Comparison of ENCODE assay signal across 23 cellular contexts in genomic region chr1:236073307-236073897, GRCh38. TPM values are rescaled to one million over a fixed set of nuclear protein-coding genes. Genes with fewer than 3 reads are reported as not detected.
A peak's percentile ranks its signal among the peaks of the same experiment; 100 is the strongest.
DNase-seq lines count a peak whose midpoint lies in the region; ATAC-seq, FAIRE-seq and TF ChIP-seq lines count a peak whose summit lies in the region.
"Had no signal": no experiment of that assay in that cellular context is flagged by ENCODE, and none has a peak within 500 bp of the region (broad histone marks: within the 10 kb centered on the region; RNA-seq: fewer than 3 reads in every experiment).

No MANE protein-coding gene starts in this region.

- CTCF ChIA-PET in HepG2 (lab: Yijun Ruan, JAX; ENCODE audit: low intra/inter-chr PET ratio, low total read pairs) = no interaction called here

- no peaks in the 10 kb centered on the region for H3K9me3 Mint-ChIP-seq in central memory CD8-positive, alpha-beta T cell
- H3K9me3 Mint-ChIP-seq: CD4-positive, alpha-beta T cell had no signal

- TF ChIP-seq EP300 in HepG2 (IDR thresholded peaks at IDR 0.05; ENCODE audit: low read depth in 2 of 2, low read length in 2 of 2) (no peak), HepG2 (CRISPR knock-in tag; IDR thresholded peaks at IDR 0.05; ENCODE audit: borderline replicate concordance) (no peak)

- 0 out of 2 replicates have a peak overlapping the region, but pooled peaks have one; percentile 7 for H3K4me2 ChIP-seq in HepG2 (ENCODE audit: low read depth, low read length)
- H3K4me2 ChIP-seq: A549; BLaER1 treated with 17β-estradiol and CSF1 and Interleukin-3, amounts not matched to agents 10 nM and 100 nM had no signal

- intact Hi-C loops in HepG2 (cut with micrococcal nuclease; ENCODE audit: unreplicated experiment) (no loop called here), right lobe of liver (cut with DNase I) (no loop called here)

- no peak overlapping the region for H3K9ac ChIP-seq in HepG2 (ENCODE audit: insufficient read depth, low read depth, low read length)
- H3K9ac ChIP-seq: BLaER1 treated with 17β-estradiol and CSF1 and Interleukin-3, amounts not matched to agents 10 nM and 100 nM had no signal

- 2% methylated on average over 4 of the region's 4 CpGs for WGBS in HepG2 (ENCODE audit: low lambda C conversion rate)
- 86% methylated on average over 4 of the region's 4 CpGs for WGBS in right lobe of liver (ENCODE audit: insufficient coverage, low coverage, low lambda C conversion rate, missing lambda C conversion rate)

- FAIRE-seq in HepG2 (lab: Jason Lieb, UNC) = peak; percentile 54
- FAIRE-seq: A549, D721Med, G401.6, GM12891, GM19239 had no signal

- TF ChIP-seq RAD21 in HepG2 (CRISPR knock-in tag; IDR thresholded peaks at IDR 0.05) = no peak

- H3K36me3 ChIP-seq in HepG2 (replicated peaks in 1 of 2; ENCODE audit: control insufficient read depth in 1 of 2, insufficient read depth in 2 of 2, low read length in 2 of 2) (no peaks in the 10 kb centered on the region), right lobe of liver (no peaks in the 10 kb centered on the region)
- H3K36me3 ChIP-seq in effector memory CD4-positive, alpha-beta T cell (ENCODE audit: control insufficient read depth, insufficient read depth, low read length) = no peaks in the 10 kb centered on the region
- H3K36me3 ChIP-seq: BLaER1 treated with 17β-estradiol and CSF1 and Interleukin-3, amounts not matched to agents 10 nM and 100 nM had no signal

- TF ChIP-seq CTCF in HepG2 (CRISPR knock-in tag; IDR thresholded peaks at IDR 0.05) = no peak
- TF ChIP-seq CTCF in right lobe of liver (IDR thresholded peaks at IDR 0.05) = no peak

- in situ Hi-C loops in HepG2 (cut with HindIII; ENCODE audit: extremely low pct_ligation_motif_present, low pct_unique_long_range_greater_than_20kb) = no loop called here

- H3K4me1 ChIP-seq in HepG2 (ENCODE audit: insufficient read depth, low read length) (peaks cover 41% of the 10 kb centered on the region), right lobe of liver (peaks cover 0 to 24% (median 7%) of the 10 kb centered on the region in 4 donors)
- no peaks in the 10 kb centered on the region for H3K4me1 ChIP-seq in effector memory CD4-positive, alpha-beta T cell (ENCODE audit: control insufficient read depth, insufficient read depth, low read length, poor library complexity, severe bottlenecking)
- H3K4me1 ChIP-seq: A549, Caco-2 had no signal

- no TSS peak for BruUV-seq in HepG2 (replicated peaks; lab: Mats Ljungman, UMichigan)

- POLR2A ChIA-PET in HepG2 (lab: Yijun Ruan, JAX) = interaction anchor here (0.7 to 0.8 kb wide), 2 partner anchors 9 to 430 kb away, joined by 3 read pairs; partner anchors contain the start of gene NID1

- H3K27me3 ChIP-seq in HepG2 (ENCODE audit: control insufficient read depth in 1 of 2, insufficient read depth in 2 of 2, low read length in 2 of 2) (no peaks in the 10 kb centered on the region), right lobe of liver (no peaks in the 10 kb centered on the region)
- H3K27me3 ChIP-seq in effector memory CD4-positive, alpha-beta T cell (replicated peaks; ENCODE audit: control insufficient read depth, insufficient read depth, low read length, poor library complexity, severe bottlenecking) = no peaks in the 10 kb centered on the region
- H3K27me3 ChIP-seq: BLaER1 treated with 17β-estradiol and CSF1 and Interleukin-3, amounts not matched to agents 10 nM and 100 nM had no signal

- ATAC-seq in HepG2 = peak; percentile 55
- ATAC-seq in right lobe of liver = no peak
- no peak for ATAC-seq in central memory CD8-positive, alpha-beta T cell (replicated peaks; ENCODE audit: extremely low read depth, poor library complexity, severe bottlenecking)
- no peak for ATAC-seq in HG03342 (IDR thresholded peaks at IDR 0.05; ENCODE audit: unreplicated experiment)
- ATAC-seq: A549; CD8-positive, alpha-beta T cell had no signal

- H4K20me1 ChIP-seq in HepG2 (ENCODE audit: insufficient read depth, low read length) = no peaks in the 10 kb centered on the region
- H4K20me1 ChIP-seq: BLaER1 treated with 17β-estradiol and CSF1 and Interleukin-3, amounts not matched to agents 10 nM and 100 nM had no signal

- peak; percentile 40 for DNase-seq in HepG2 (ENCODE audit: low spot score)
- no peak for DNase-seq in right lobe of liver
- DNase-seq in NCI-H526 treated with DMSO at 0.1 percent for 48 hours (lab: John Stamatoyannopoulos, UW) = peak; percentile 66
- no peak for DNase-seq in central memory CD8-positive, alpha-beta T cell (ENCODE audit: low spot score in 2 of 2)
- no peak for DNase-seq in cerebellar cortex (ENCODE audit: low spot score)
- DNase-seq in effector memory CD4-positive, alpha-beta T cell = no peak
- DNase-seq: AML-193; Caco-2; Calu3; CD4-positive, alpha-beta T cell; CD8-positive, alpha-beta T cell; DMS79 treated with DMSO at 0.1 percent for 48 hours; GF-D8 had no signal

- H3K27ac Mint-ChIP-seq in central memory CD8-positive, alpha-beta T cell (ENCODE audit: low read depth) = peak overlapping the region; percentile 55
- H3K27ac Mint-ChIP-seq: B cell; CD4-positive, alpha-beta T cell; CD8-positive, alpha-beta T cell had no signal

- H3K4me3 ChIP-seq in HepG2 (replicated peaks in 1 of 3; ENCODE audit: insufficient read depth in 1 of 3, low read depth in 2 of 3, low read length in 3 of 3) (no peak overlapping the region), right lobe of liver (no peak overlapping the region)
- no peak overlapping the region for H3K4me3 ChIP-seq in effector memory CD4-positive, alpha-beta T cell (ENCODE audit: insufficient read depth, low read depth, low read length, poor library complexity, severe bottlenecking)
- H3K4me3 ChIP-seq: A549; BLaER1 treated with 17β-estradiol and CSF1 and Interleukin-3, amounts not matched to agents 10 nM and 100 nM had no signal

- H3K9me3 ChIP-seq in HepG2 (ENCODE audit: low read length) (no peaks in the 10 kb centered on the region), right lobe of liver (no peaks in the 10 kb centered on the region)
- H3K9me3 ChIP-seq in effector memory CD4-positive, alpha-beta T cell (ENCODE audit: control insufficient read depth, low read length) = no peaks in the 10 kb centered on the region
- H3K9me3 ChIP-seq: A549, Caco-2 had no signal

- no peak overlapping the region for H3K4me3 Mint-ChIP-seq in central memory CD8-positive, alpha-beta T cell
- H3K4me3 Mint-ChIP-seq: B cell; CD4-positive, alpha-beta T cell; CD8-positive, alpha-beta T cell had no signal

- H3K4me1 Mint-ChIP-seq in central memory CD8-positive, alpha-beta T cell = no peaks in the 10 kb centered on the region
- H3K4me1 Mint-ChIP-seq: B cell had no signal

- H3K27me3 Mint-ChIP-seq in central memory CD8-positive, alpha-beta T cell = no peaks in the 10 kb centered on the region

- H3K27ac ChIP-seq in HepG2 (ENCODE audit: extremely low read length, insufficient read depth, low read length) (no peak overlapping the region), right lobe of liver (peak overlapping the region in 1 of 3 donors; percentile 81)
- H3K27ac ChIP-seq in effector memory CD4-positive, alpha-beta T cell (ENCODE audit: insufficient read depth, low read length, poor library complexity, severe bottlenecking) = no peak overlapping the region
- H3K27ac ChIP-seq: 22Rv1; A549; BLaER1 treated with 17β-estradiol and CSF1 and Interleukin-3, amounts not matched to agents 10 nM and 100 nM; C4-2B had no signal

- no peak overlapping the region for H2AFZ ChIP-seq in HepG2 (ENCODE audit: low read length)

- H3K36me3 Mint-ChIP-seq in central memory CD8-positive, alpha-beta T cell (ENCODE audit: insufficient read depth) = peaks cover 3% of the 10 kb centered on the region
- H3K36me3 Mint-ChIP-seq: CD8-positive, alpha-beta T cell had no signal

- TF ChIP-seq POLR2A in HepG2 (IDR thresholded peaks at IDR 0.05; ENCODE audit: insufficient read depth in 1 of 2, low read depth in 2 of 2, low read length in 2 of 2) (no peak), right lobe of liver (IDR thresholded peaks at IDR 0.05) (no peak)

- no peaks in the 10 kb centered on the region for H3K79me2 ChIP-seq in HepG2 (ENCODE audit: insufficient read depth, low read length)

TF ChIP-seq in HepG2, 621 proteins besides CTCF, POLR2A, EP300 and RAD21 (continues in another document):
- TF ChIP-seq FOXC1 (CRISPR knock-in tag; IDR thresholded peaks at IDR 0.05; ENCODE audit: borderline replicate concordance) (no peak), GTF3A (CRISPR knock-in tag; conservative IDR thresholded peaks at IDR 0.05) (no peak)

RNA-seq across cellular contexts. Expression of gene NID1, which starts 8.5 kb away (rescaled TPM):
- 29.3 and 50.2 TPM in 2 replicates for total RNA-seq in HepG2 (2016; rRNA removed; fragmentation: Illumina TruSeq; extraction: Trizol)
- total RNA-seq in HepG2 (2016; cell fraction: cytosol; rRNA removed; fragmentation: Illumina TruSeq; extraction: Trizol; ENCODE audit: low read depth) = 5.0 and 5.1 TPM in 2 replicates
- total RNA-seq in HepG2 (2016; cell fraction: insoluble cytoplasmic fraction; rRNA removed; fragmentation: Illumina TruSeq; extraction: Trizol) = 22.1 and 49.8 TPM in 2 replicates
- total RNA-seq in HepG2 (2016; cell fraction: membrane; rRNA removed; fragmentation: Illumina TruSeq; extraction: Trizol) = 10.8 and 12.4 TPM in 2 replicates
- 68.9 and 87.3 TPM in 2 replicates for total RNA-seq in HepG2 (2016; cell fraction: nucleus; rRNA removed; fragmentation: Illumina TruSeq; extraction: Trizol)
- polyA plus RNA-seq in HepG2 (2011; rRNA removed) = 56.1 and 77.2 TPM in 2 replicates
- polyA plus RNA-seq in HepG2 (2011; cell fraction: cytosol; rRNA removed) = 45.0 and 56.5 TPM in 2 replicates
- polyA plus RNA-seq in HepG2 (2011; cell fraction: nucleus; rRNA removed) = 102 and 105 TPM in 2 replicates
- polyA plus RNA-seq in HepG2 (2012) = 122 and 152 TPM in 2 replicates
- polyA plus RNA-seq in HepG2 (2016; cell fraction: cytosol; fragmentation: Illumina TruSeq; extraction: Trizol; ENCODE audit: low read depth) = 2.7 and 3.2 TPM in 2 replicates
- polyA plus RNA-seq in HepG2 (2016; cell fraction: insoluble cytoplasmic fraction; fragmentation: Illumina TruSeq; extraction: Trizol; ENCODE audit: low read depth) = 25.6 and 37.4 TPM in 2 replicates
- 7.7 and 9.8 TPM in 2 replicates for polyA plus RNA-seq in HepG2 (2016; cell fraction: membrane; fragmentation: Illumina TruSeq; extraction: Trizol; ENCODE audit: low read depth)
- 108 and 114 TPM in 2 replicates for polyA plus RNA-seq in HepG2 (2016; cell fraction: nucleus; fragmentation: Illumina TruSeq; extraction: Trizol; ENCODE audit: insufficient read depth, low read depth)
- 173 TPM in 1 of 2 replicates, not detected in the other for polyA minus RNA-seq in HepG2 (2011; rRNA and poly(A)+ RNA removed; ENCODE audit: low replicate concordance)
- polyA minus RNA-seq in HepG2 (2011; cell fraction: cytosol; rRNA and poly(A)+ RNA removed) = 109 and 121 TPM in 2 replicates
- polyA minus RNA-seq in HepG2 (2011; cell fraction: nucleus; rRNA and poly(A)+ RNA removed) = 60.0 and 68.8 TPM in 2 replicates
- total RNA-seq in right lobe of liver = 10 to 100 TPM; 45.7 to 67.1 (median 59.1) TPM
- total RNA-seq: B cell; CD8-positive, alpha-beta T cell had no signal

Comparison
In these comparisons a context has a peak if more than half of its experiments do, and no peak if none do; other contexts are left out.
1. DNase-seq: peak in HepG2 (single experiment) and NCI-H526 treated with DMSO at 0.1 percent for 48 hours (single experiment); none in right lobe of liver (0 of 3), central memory CD8-positive, alpha-beta T cell (0 of 2), cerebellar cortex (single experiment) and effector memory CD4-positive, alpha-beta T cell (0 of 3).